Comparison of ENCODE assay signal across 1 cellular context in genomic region chr17:63438092-63439051, GRCh38.
TF ChIP-seq lines count a peak whose summit lies in the region.

No MANE protein-coding gene starts in this region.

TF ChIP-seq in IMR-90, 13 proteins besides CTCF, POLR2A, EP300 and RAD21 (continued from another document):
- no peak for TF ChIP-seq FOS (IDR thresholded peaks at IDR 0.05; ENCODE audit: low read depth, low read length)
- no peak for TF ChIP-seq RCOR1 (IDR thresholded peaks at IDR 0.05; ENCODE audit: insufficient replicate concordance, low read length)
- TF ChIP-seq ELK1 (IDR thresholded peaks at IDR 0.05; ENCODE audit: borderline replicate concordance, low read depth, low read length) = no peak
- TF ChIP-seq MAFK (IDR thresholded peaks at IDR 0.05; ENCODE audit: low read depth, low read length) = no peak
- no peak for TF ChIP-seq NFE2L2 (IDR thresholded peaks at IDR 0.05; ENCODE audit: low read depth, low read length)
- no peak for TF ChIP-seq SMC3 (IDR thresholded peaks at IDR 0.05; ENCODE audit: low read depth, low read length)
- TF ChIP-seq BHLHE40 (IDR thresholded peaks at IDR 0.05; ENCODE audit: low read depth, low read length) = no peak
- TF ChIP-seq CHD1 (IDR thresholded peaks at IDR 0.05; ENCODE audit: low read depth, low read length) = no peak
- no peak for TF ChIP-seq USF2 (IDR thresholded peaks at IDR 0.05; ENCODE audit: low read depth, low read length)
